Comparison of ENCODE assay signal across 8 cellular contexts in genomic region chr15:70348581-70349344, GRCh38.
A peak's percentile ranks its signal among the peaks of the same experiment; 100 is the strongest.
DNase-seq lines count a peak whose midpoint lies in the region; ATAC-seq and TF ChIP-seq lines count a peak whose summit lies in the region.
"Had no signal": no experiment of that assay in that cellular context is flagged by ENCODE, and none has a peak within 500 bp of the region (broad histone marks: within the 10 kb centered on the region; RNA-seq: fewer than 3 reads in every experiment).

No MANE protein-coding gene starts in this region.

- peak overlapping the region in 1 of 4 donors; percentile 27 for H3K27ac ChIP-seq in Peyer's patch

- H3K9me3 ChIP-seq in Peyer's patch, result no peaks in the 10 kb centered on the region

- TF ChIP-seq POLR2A in Peyer's patch (IDR thresholded peaks at IDR 0.05), result no peak

- H3K9me3 Mint-ChIP-seq in stimulated activated memory B cell treated with anti-CD40 and anti-IgM and Interleukin-4, amounts not matched to agents 10 μg/mL and 1 μg/mL and 100 μg/mL, for 72 hours, result no peaks in the 10 kb centered on the region
- H3K9me3 Mint-ChIP-seq: WTC11 had no signal

- intact Hi-C loops in left ventricle myocardium superior (cut with micrococcal nuclease), result no loop called here

- ATAC-seq in left ventricle myocardium superior, result peak; percentile 45
- ATAC-seq in stimulated activated memory B cell treated with anti-CD40 and anti-IgM and Interleukin-4, amounts not matched to agents 10 μg/mL and 1 μg/mL and 100 μg/mL, for 72 hours, result no peak
- no peak for ATAC-seq in GM18870 (IDR thresholded peaks at IDR 0.05; ENCODE audit: unreplicated experiment)
- ATAC-seq: WTC11 had no signal

- H3K27me3 ChIP-seq in Peyer's patch, result no peaks in the 10 kb centered on the region

- no peaks in the 10 kb centered on the region for H3K4me1 ChIP-seq in Peyer's patch

- TF ChIP-seq CTCF in Peyer's patch (IDR thresholded peaks at IDR 0.05), result no peak

- H3K4me1 Mint-ChIP-seq in stimulated activated memory B cell treated with anti-CD40 and anti-IgM and Interleukin-4, amounts not matched to agents 10 μg/mL and 1 μg/mL and 100 μg/mL, for 72 hours, result peaks cover 14% of the 10 kb centered on the region

- H3K27me3 Mint-ChIP-seq in stimulated activated memory B cell treated with anti-CD40 and anti-IgM and Interleukin-4, amounts not matched to agents 10 μg/mL and 1 μg/mL and 100 μg/mL, for 72 hours, result peaks cover 10% of the 10 kb centered on the region

- DNase-seq in Kasumi-1 (lab: John Stamatoyannopoulos, UW) (peak; percentile 71 to 81), Peyer's patch (peak in 2 of 3 donors; percentile 38 to 53), left ventricle myocardium superior (no peak), NCI-H1930 (lab: John Stamatoyannopoulos, UW) (no peak), DMS114 treated with DMSO at 0.1 percent for 48 hours (lab: John Stamatoyannopoulos, UW; ENCODE audit: unreplicated experiment) (no peak)

- peak overlapping the region; percentile 4 for H3K27ac Mint-ChIP-seq in stimulated activated memory B cell treated with anti-CD40 and anti-IgM and Interleukin-4, amounts not matched to agents 10 μg/mL and 1 μg/mL and 100 μg/mL, for 72 hours
- H3K27ac Mint-ChIP-seq: WTC11 had no signal

- H3K4me3 ChIP-seq in Peyer's patch, result no peak overlapping the region

- no peak overlapping the region for H3K4me3 Mint-ChIP-seq in stimulated activated memory B cell treated with anti-CD40 and anti-IgM and Interleukin-4, amounts not matched to agents 10 μg/mL and 1 μg/mL and 100 μg/mL, for 72 hours
- H3K4me3 Mint-ChIP-seq: WTC11 had no signal

- no peaks in the 10 kb centered on the region for H3K36me3 Mint-ChIP-seq in stimulated activated memory B cell treated with anti-CD40 and anti-IgM and Interleukin-4, amounts not matched to agents 10 μg/mL and 1 μg/mL and 100 μg/mL, for 72 hours
- H3K36me3 Mint-ChIP-seq: WTC11 had no signal

- H3K36me3 ChIP-seq in Peyer's patch, result no peaks in the 10 kb centered on the region

Comparison
In these comparisons a context has a peak if more than half of its experiments do, and no peak if none do; other contexts are left out.
1. DNase-seq: peak in Kasumi-1 (2 of 2) and Peyer's patch (2 of 3); none in left ventricle myocardium superior (single experiment), NCI-H1930 (0 of 2) and DMS114 treated with DMSO at 0.1 percent for 48 hours (single experiment).